Comparison of ENCODE assay signal across 19 cellular contexts in the genomic region with DNA sequence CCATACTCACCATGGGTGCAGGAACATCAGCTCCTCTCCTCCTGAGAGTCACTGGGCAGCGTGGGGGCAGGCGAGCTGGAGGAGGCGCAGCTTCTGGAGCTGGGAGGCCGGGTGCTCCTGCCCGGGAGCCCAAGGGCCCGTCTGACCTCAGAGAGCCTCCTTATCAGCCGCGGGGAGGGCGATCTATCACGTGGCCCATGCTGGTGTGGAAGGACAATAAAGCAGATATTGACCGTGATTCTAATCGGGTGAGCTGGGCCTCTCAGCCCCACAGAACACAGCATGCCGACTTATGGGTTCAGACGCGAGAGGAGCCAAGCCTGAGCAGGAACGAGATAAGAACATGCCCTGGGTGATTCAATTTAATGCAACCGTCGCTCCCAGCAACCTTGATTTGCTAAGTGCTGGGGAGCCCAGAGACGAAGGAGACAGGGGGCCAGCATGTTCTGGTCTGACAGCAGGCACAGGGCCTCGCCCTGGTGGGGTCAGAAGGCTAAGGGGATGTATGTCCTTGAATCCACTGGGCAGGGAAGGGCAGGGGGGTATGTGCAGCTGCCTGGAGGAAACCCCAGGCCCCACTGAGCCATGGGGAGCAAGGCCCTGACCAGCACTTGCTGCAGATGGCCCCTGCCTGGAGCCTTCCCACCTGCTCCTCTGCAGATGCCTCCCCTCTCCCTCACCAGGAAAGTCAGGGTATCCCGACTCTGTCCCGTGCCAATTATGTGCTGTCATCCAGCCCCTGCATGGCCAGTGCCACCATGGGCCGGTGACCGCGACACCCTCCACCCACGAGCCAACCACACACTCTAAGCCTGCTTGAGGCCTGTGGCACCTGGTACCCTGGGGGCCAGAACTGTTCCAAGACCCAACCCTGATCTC.
DNase-seq lines count a peak whose midpoint lies in the region; ATAC-seq and TF ChIP-seq lines count a peak whose summit lies in the region.
"Had no signal": no experiment of that assay in that cellular context is flagged by ENCODE, and none has a peak within 500 bp of the region (broad histone marks: within the 10 kb centered on the region; RNA-seq: fewer than 3 reads in every experiment).

No MANE protein-coding gene starts in this region.

- no peak overlapping the region for H3K27ac Mint-ChIP-seq in activated CD4-positive, alpha-beta T cell treated with anti-CD3 and anti-CD28 coated beads for 36 hours
- H3K27ac Mint-ChIP-seq in mesothelial cell of epicardium (no peak overlapping the region), type B pancreatic cell (no peak overlapping the region)
- H3K27ac Mint-ChIP-seq: activated naive CD8-positive, alpha-beta T cell treated with anti-CD3 and anti-CD28 coated beads, Interleukin-2, amount 10 ng/mL, durations not matched to agents 7 days and 5 days; CD4-positive, alpha-beta T cell had no signal

- no peak overlapping the region for H3K4me3 ChIP-seq in dorsolateral prefrontal cortex
- H3K4me3 ChIP-seq: breast epithelium, skin epidermis had no signal

- H3K27me3 Mint-ChIP-seq in activated CD4-positive, alpha-beta T cell treated with anti-CD3 and anti-CD28 coated beads for 36 hours: no peaks in the 10 kb centered on the region
- H3K27me3 Mint-ChIP-seq in mesothelial cell of epicardium (ENCODE audit: low read depth) (peaks cover under 1% of the 10 kb centered on the region), type B pancreatic cell (peaks cover 5% of the 10 kb centered on the region)
- H3K27me3 Mint-ChIP-seq: activated naive CD8-positive, alpha-beta T cell treated with anti-CD3 and anti-CD28 coated beads, Interleukin-2, amount 10 ng/mL, durations not matched to agents 7 days and 5 days; CD4-positive, alpha-beta T cell; IgD-negative memory B cell had no signal

- TF ChIP-seq CTCF in dorsolateral prefrontal cortex (IDR thresholded peaks at IDR 0.05 in 54 of 56, conservative IDR thresholded peaks at IDR 0.05 in 2 of 56; ENCODE audit: low read depth in 1 of 56, partially characterized antibody in 56 of 56) (no peak), mesothelial cell of epicardium (IDR thresholded peaks at IDR 0.05; ENCODE audit: unreplicated experiment) (no peak), type B pancreatic cell (conservative IDR thresholded peaks at IDR 0.05) (no peak)

- H3K27ac ChIP-seq in dorsolateral prefrontal cortex: no peak overlapping the region
- H3K27ac ChIP-seq: breast epithelium, skin epidermis had no signal

- POLR2A ChIA-PET in activated CD4-positive, alpha-beta T cell treated with anti-CD3 and anti-CD28 coated beads for 36 hours (lab: Charles Lee): no interaction called here

- no peaks in the 10 kb centered on the region for H3K36me3 Mint-ChIP-seq in activated CD4-positive, alpha-beta T cell treated with anti-CD3 and anti-CD28 coated beads for 36 hours (ENCODE audit: low read depth)
- no peaks in the 10 kb centered on the region for H3K36me3 Mint-ChIP-seq in mesothelial cell of epicardium
- H3K36me3 Mint-ChIP-seq in type B pancreatic cell: no peaks in the 10 kb centered on the region
- H3K36me3 Mint-ChIP-seq: activated naive CD8-positive, alpha-beta T cell treated with anti-CD3 and anti-CD28 coated beads, Interleukin-2, amount 10 ng/mL, durations not matched to agents 7 days and 5 days; IgD-negative memory B cell had no signal

- H3K9me3 Mint-ChIP-seq in activated CD4-positive, alpha-beta T cell treated with anti-CD3 and anti-CD28 coated beads for 36 hours (ENCODE audit: low read depth): no peaks in the 10 kb centered on the region
- H3K9me3 Mint-ChIP-seq in mesothelial cell of epicardium (no peaks in the 10 kb centered on the region), type B pancreatic cell (no peaks in the 10 kb centered on the region)
- H3K9me3 Mint-ChIP-seq: activated naive CD8-positive, alpha-beta T cell treated with anti-CD3 and anti-CD28 coated beads, Interleukin-2, amount 10 ng/mL, durations not matched to agents 7 days and 5 days; CD4-positive, alpha-beta T cell; IgD-negative memory B cell had no signal

- H3K4me1 Mint-ChIP-seq in activated CD4-positive, alpha-beta T cell treated with anti-CD3 and anti-CD28 coated beads for 36 hours: no peaks in the 10 kb centered on the region
- H3K4me1 Mint-ChIP-seq in mesothelial cell of epicardium (no peaks in the 10 kb centered on the region), type B pancreatic cell (ENCODE audit: unreplicated experiment) (peaks cover 5% of the 10 kb centered on the region)
- H3K4me1 Mint-ChIP-seq: IgD-negative memory B cell had no signal

- peak; percentile 3 for DNase-seq in activated CD4-positive, alpha-beta T cell treated with anti-CD3 and anti-CD28 coated beads for 36 hours
- no peak for DNase-seq in activated CD4-positive, alpha-beta T cell treated with anti-CD3 and anti-CD28 coated beads, Interleukin-2, amount 50 U/mL, for 4 hours
- DNase-seq in dorsolateral prefrontal cortex (peak in 7 of 10 donors; percentile 12 to 32 (median 22)), mesothelial cell of epicardium (ENCODE audit: low spot score in 2 of 2, unreplicated experiment in 2 of 2) (peak; percentile 17 to 37), type B pancreatic cell (ENCODE audit: extremely low spot score, unreplicated experiment) (peak; percentile 48), NCI-H524 (lab: John Stamatoyannopoulos, UW) (no peak), NCI-H1930 (lab: John Stamatoyannopoulos, UW) (no peak), activated gamma-delta T cell (lab: John Stamatoyannopoulos, UW) (no peak)
- DNase-seq: 8988T; activated naive CD8-positive, alpha-beta T cell treated with anti-CD3 and anti-CD28 coated beads, Interleukin-2, amount 10 ng/mL, durations not matched to agents 7 days and 5 days; effector CD8-positive, alpha-beta T cell; NCI-H1105 treated with DMSO at 0.1 percent for 48 hours; occipital lobe; stimulated activated naive CD4-positive, alpha-beta T cell had no signal

- H3K4me3 Mint-ChIP-seq in activated CD4-positive, alpha-beta T cell treated with anti-CD3 and anti-CD28 coated beads for 36 hours: no peak overlapping the region
- H3K4me3 Mint-ChIP-seq in mesothelial cell of epicardium (no peak overlapping the region), type B pancreatic cell (no peak overlapping the region)
- H3K4me3 Mint-ChIP-seq: activated naive CD8-positive, alpha-beta T cell treated with anti-CD3 and anti-CD28 coated beads, Interleukin-2, amount 10 ng/mL, durations not matched to agents 7 days and 5 days; CD4-positive, alpha-beta T cell; IgD-negative memory B cell had no signal

- intact Hi-C loops in activated CD4-positive, alpha-beta T cell treated with anti-CD3 and anti-CD28 coated beads for 36 hours (cut with DNase I, micrococcal nuclease): no loop called here
- intact Hi-C loops in dorsolateral prefrontal cortex (cut with DNase I): no loop called here

- CTCF ChIA-PET in activated CD4-positive, alpha-beta T cell treated with anti-CD3 and anti-CD28 coated beads for 36 hours (lab: Charles Lee): no interaction called here

- no peak for ATAC-seq in activated CD4-positive, alpha-beta T cell treated with anti-CD3 and anti-CD28 coated beads for 36 hours
- ATAC-seq: HCT116 had no signal

- peaks cover 0 to 7% (median 0%) of the 10 kb centered on the region in 45 donors for H3K27me3 ChIP-seq in dorsolateral prefrontal cortex
- H3K27me3 ChIP-seq: breast epithelium had no signal

Comparison
In these comparisons a context has a peak if more than half of its experiments do, and no peak if none do; other contexts are left out.
1. DNase-seq: peak in activated CD4-positive, alpha-beta T cell treated with anti-CD3 and anti-CD28 coated beads for 36 hours (single experiment), dorsolateral prefrontal cortex (7 of 10), mesothelial cell of epicardium (2 of 2) and type B pancreatic cell (single experiment); none in activated CD4-positive, alpha-beta T cell treated with anti-CD3 and anti-CD28 coated beads, Interleukin-2, amount 50 U/mL, for 4 hours (0 of 2), NCI-H524 (0 of 2), NCI-H1930 (0 of 2) and activated gamma-delta T cell (single experiment).